19 cellular contexts compared by ENCODE assay signal in the genomic region with DNA sequence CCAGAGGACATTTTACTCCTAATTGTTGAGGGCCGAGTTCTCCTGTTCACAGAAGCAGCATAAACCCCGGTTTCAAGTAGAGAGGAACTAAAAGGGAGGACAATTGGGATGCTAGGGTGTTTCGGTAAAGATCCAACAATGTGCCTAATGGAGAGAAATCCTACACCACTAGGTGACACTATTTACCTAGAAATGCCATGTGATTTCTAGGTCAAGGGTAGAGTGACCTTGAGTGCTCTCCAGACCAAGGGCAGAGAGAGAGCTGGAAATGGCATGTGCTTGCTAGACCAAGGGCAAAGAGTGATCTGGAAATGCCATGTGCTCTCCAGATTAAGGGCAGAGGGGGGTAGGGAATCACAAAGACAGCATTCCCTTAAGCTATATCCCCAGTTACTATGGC.
"Had no signal": no experiment of that assay in that cellular context is flagged by ENCODE, and none has a peak within 500 bp of the region (broad histone marks: within the 10 kb centered on the region; RNA-seq: fewer than 3 reads in every experiment).

No MANE protein-coding gene starts in this region.

- H3K4me1 ChIP-seq: lower lobe of right lung, pancreas, spleen, upper lobe of right lung had no signal

- H3K4me1 Mint-ChIP-seq: activated B cell treated with CpG ODN at 0.5 μM for 24 hours; activated naive CD8-positive, alpha-beta T cell treated with anti-CD3 and anti-CD28 coated beads for 36 hours; endodermal cell; stimulated activated naive B cell treated with anti-CD40 and anti-IgM and Interleukin-4, amounts not matched to agents 10 μg/mL and 1 μg/mL and 100 μg/mL, for 72 hours had no signal

- H3K27me3 Mint-ChIP-seq: activated B cell treated with CpG ODN at 0.5 μM for 24 hours; activated CD4-positive, alpha-beta memory T cell treated with anti-CD3 and anti-CD28 coated beads for 36 hours; activated naive CD8-positive, alpha-beta T cell treated with anti-CD3 and anti-CD28 coated beads for 36 hours; natural killer cell treated with Interleukin-12 subunit alpha and Interleukin-12 subunit beta and Interleukin-15 and Interleukin-18, amount 100 ng/mL, for 72 hours; stimulated activated naive B cell treated with anti-CD40 and anti-IgM and Interleukin-4, amounts not matched to agents 10 μg/mL and 1 μg/mL and 100 μg/mL, for 72 hours had no signal

- H3K36me3 ChIP-seq: cardiac muscle cell, lower lobe of right lung, neutrophil, pancreas, spleen, upper lobe of right lung had no signal

- DNase-seq: activated B cell treated with CpG ODN at 0.5 μM for 24 hours; activated CD4-positive, alpha-beta memory T cell treated with anti-CD3 and anti-CD28 coated beads for 36 hours; activated CD4-positive, alpha-beta T cell treated with anti-CD3 and anti-CD28 coated beads for 4 hours; activated naive CD8-positive, alpha-beta T cell treated with anti-CD3 and anti-CD28 coated beads for 36 hours; amniotic stem cell; endodermal cell; foreskin fibroblast; islet precursor cell; left colon; lower lobe of right lung; pancreas; spleen; stimulated activated naive B cell treated with anti-CD40 and anti-IgM and Interleukin-4, amounts not matched to agents 10 μg/mL and 1 μg/mL and 100 μg/mL, for 72 hours; upper lobe of right lung had no signal

- H3K36me3 Mint-ChIP-seq: activated naive CD8-positive, alpha-beta T cell treated with anti-CD3 and anti-CD28 coated beads for 36 hours had no signal

- H3K4me3 Mint-ChIP-seq: activated B cell treated with CpG ODN at 0.5 μM for 24 hours; activated CD4-positive, alpha-beta memory T cell treated with anti-CD3 and anti-CD28 coated beads for 36 hours; activated naive CD8-positive, alpha-beta T cell treated with anti-CD3 and anti-CD28 coated beads for 36 hours; endodermal cell; natural killer cell treated with Interleukin-12 subunit alpha and Interleukin-12 subunit beta and Interleukin-15 and Interleukin-18, amount 100 ng/mL, for 72 hours; stimulated activated naive B cell treated with anti-CD40 and anti-IgM and Interleukin-4, amounts not matched to agents 10 μg/mL and 1 μg/mL and 100 μg/mL, for 72 hours had no signal

- H3K4me2 ChIP-seq: hepatocyte had no signal

- H3K79me2 ChIP-seq: hepatocyte had no signal

- H3K27me3 ChIP-seq: cardiac muscle cell, hepatocyte, neutrophil, pancreas, spleen, upper lobe of right lung had no signal

- ATAC-seq: left colon; lower lobe of right lung; natural killer cell treated with Interleukin-12 subunit alpha and Interleukin-12 subunit beta and Interleukin-15 and Interleukin-18, amount 100 ng/mL, for 72 hours; pancreas; stimulated activated naive B cell treated with anti-CD40 and anti-IgM and Interleukin-4, amounts not matched to agents 10 μg/mL and 1 μg/mL and 100 μg/mL, for 72 hours; upper lobe of right lung had no signal

- H3K4me3 ChIP-seq: cardiac muscle cell, hepatocyte, lower lobe of right lung, pancreas, spleen, upper lobe of right lung had no signal

- H3K27ac Mint-ChIP-seq: activated B cell treated with CpG ODN at 0.5 μM for 24 hours; activated CD4-positive, alpha-beta memory T cell treated with anti-CD3 and anti-CD28 coated beads for 36 hours; activated naive CD8-positive, alpha-beta T cell treated with anti-CD3 and anti-CD28 coated beads for 36 hours; endodermal cell; natural killer cell treated with Interleukin-12 subunit alpha and Interleukin-12 subunit beta and Interleukin-15 and Interleukin-18, amount 100 ng/mL, for 72 hours; stimulated activated naive B cell treated with anti-CD40 and anti-IgM and Interleukin-4, amounts not matched to agents 10 μg/mL and 1 μg/mL and 100 μg/mL, for 72 hours had no signal

- H2AFZ ChIP-seq: hepatocyte had no signal

- H3K27ac ChIP-seq: cardiac muscle cell, epithelial cell of prostate, hepatocyte, lower lobe of right lung, neutrophil, pancreas, spleen, upper lobe of right lung had no signal
